Comparison of ENCODE assay signal across 9 cellular contexts in the genomic region with DNA sequence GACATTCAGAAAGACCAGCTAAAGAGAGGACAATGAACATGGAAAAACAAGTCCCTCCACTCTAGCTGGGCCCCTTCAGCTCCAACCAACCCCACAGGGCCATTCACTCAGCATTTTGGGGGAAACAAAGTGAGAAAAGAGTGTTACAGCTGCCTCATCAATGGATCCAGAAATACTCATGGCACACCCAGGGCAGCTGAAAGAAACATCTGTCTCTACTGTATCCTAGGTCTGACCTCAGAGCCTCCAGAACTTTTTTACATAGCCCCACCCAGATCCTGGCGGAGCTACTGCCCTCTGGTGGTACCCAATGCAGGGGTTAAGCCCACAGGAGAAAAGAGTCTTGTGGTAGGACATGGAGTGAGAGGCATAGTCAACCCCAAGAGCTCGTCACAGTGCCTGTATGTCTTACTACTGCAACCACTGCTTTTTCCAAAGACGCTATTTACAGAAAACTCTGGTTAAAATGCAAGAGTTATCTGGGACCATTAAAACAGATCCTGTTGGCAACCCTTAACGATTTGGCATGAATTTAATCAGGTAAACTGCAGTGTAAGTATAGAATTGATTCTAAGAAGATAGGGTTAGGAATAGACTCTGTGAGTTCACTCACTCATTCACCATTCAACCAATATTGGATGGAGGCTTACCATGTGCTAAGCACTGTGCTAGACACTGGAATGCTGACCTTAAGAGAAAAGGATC. TPM values are rescaled to one million over a fixed set of nuclear protein-coding genes. Genes with fewer than 3 reads are reported as not detected.
DNase-seq lines count a peak whose midpoint lies in the region; TF ChIP-seq lines count a peak whose summit lies in the region.
"Had no signal": no experiment of that assay in that cellular context is flagged by ENCODE, and none has a peak within 500 bp of the region (broad histone marks: within the 10 kb centered on the region; RNA-seq: fewer than 3 reads in every experiment).

No MANE protein-coding gene starts in this region.

- peaks cover 0 to 9% (median 0%) of the 10 kb centered on the region in 6 donors for H3K4me1 ChIP-seq in spleen

- H3K4me3 ChIP-seq in Jurkat, Clone E6-1 (ENCODE audit: low read length): no peak overlapping the region
- H3K4me3 ChIP-seq in epithelial cell of esophagus (ENCODE audit: low read length) (no peak overlapping the region), spleen (no peak overlapping the region)

- peak; percentile 85 for DNase-seq in ELF-1 (ENCODE audit: low read depth, low spot score)
- peak; percentile 49 for DNase-seq in Jurkat, Clone E6-1 (ENCODE audit: low read depth, low spot score)
- DNase-seq in T-helper 9 cell: peak; percentile 3
- peak; percentile 66 for DNase-seq in epithelial cell of esophagus (ENCODE audit: low read depth)
- DNase-seq in spleen: no peak
- no peak for DNase-seq in NCI-H1417 treated with DMSO at 0.1 percent for 48 hours (lab: John Stamatoyannopoulos, UW)
- DNase-seq in hypothalamus (lab: John Stamatoyannopoulos, UW): no peak
- no peak for DNase-seq in NCI-H1436 (lab: John Stamatoyannopoulos, UW)

- TF ChIP-seq POLR2A in spleen (IDR thresholded peaks at IDR 0.05): no peak

- no peak overlapping the region for H3K27ac ChIP-seq in spleen

- WGBS in spleen, 5 donors: 76 to 89% (median 82%) methylated on average over 4 of the region's 4 CpGs

- peaks cover 0 to 44% (median 3%) of the 10 kb centered on the region in 6 donors for H3K36me3 ChIP-seq in spleen

- peak; percentile 64 for TF ChIP-seq CTCF in epithelial cell of esophagus (IDR thresholded peaks at IDR 0.05; ENCODE audit: insufficient read depth, low read depth, low read length, missing control alignments)
- peak in 6 of 11 experiments; percentile 8 to 46 (median 27) for TF ChIP-seq CTCF in spleen (IDR thresholded peaks at IDR 0.05 in 8 of 11, conservative IDR thresholded peaks at IDR 0.05 in 3 of 11)

- H3K9me3 ChIP-seq in spleen: no peaks in the 10 kb centered on the region

- H3K27me3 ChIP-seq in spleen (replicated peaks in 1 of 7): no peaks in the 10 kb centered on the region

- intact Hi-C loops in spleen (cut with DNase I; ENCODE audit: low total_unique reads): no loop called here

RNA-seq across cellular contexts. Expression of a gene that starts 37.4 kb away (rescaled TPM):
- polyA plus RNA-seq in Jurkat, Clone E6-1 (2012; ENCODE audit: insufficient read depth, insufficient read length): not detected
- not detected for total RNA-seq in spleen
- not detected for polyA plus RNA-seq in spleen
- total RNA-seq: skeletal muscle tissue had no signal

RNA-seq across cellular contexts. Expression of a gene that starts 45.0 kb away (rescaled TPM):
- polyA plus RNA-seq in Jurkat, Clone E6-1 (2012; ENCODE audit: insufficient read depth, insufficient read length): 177 TPM
- 10 to 100 TPM; 50.5 to 76.8 (median 62.2) TPM for total RNA-seq in spleen
- 100 to 1,000 TPM in 2 of 3 donors, 10 to 100 TPM in 1; 88.2 to 121 (median 104) TPM for polyA plus RNA-seq in spleen

RNA-seq across cellular contexts. Expression of a gene that starts 51.7 kb away (rescaled TPM):
- 32.9 TPM for polyA plus RNA-seq in Jurkat, Clone E6-1 (2012; ENCODE audit: insufficient read depth, insufficient read length)
- 10 to 100 TPM; 21.3 to 68.6 (median 47.5) TPM for total RNA-seq in spleen
- 10 to 100 TPM; 18.6 to 41.5 (median 28.5) TPM for polyA plus RNA-seq in spleen

Comparison
In these comparisons a context has a peak if more than half of its experiments do, and no peak if none do; other contexts are left out.
1. DNase-seq: peak in ELF-1 (single experiment), Jurkat, Clone E6-1 (single experiment), T-helper 9 cell (single experiment) and epithelial cell of esophagus (single experiment); none in spleen (single experiment), NCI-H1417 treated with DMSO at 0.1 percent for 48 hours (single experiment), hypothalamus (0 of 51) and NCI-H1436 (single experiment).